Comparison of ENCODE assay signal across 25 cellular contexts in genomic region chr17:72624652-72625051, GRCh38.
DNase-seq lines count a peak whose midpoint lies in the region; ATAC-seq, FAIRE-seq and TF ChIP-seq lines count a peak whose summit lies in the region.
"Had no signal": no experiment of that assay in that cellular context is flagged by ENCODE, and none has a peak within 500 bp of the region (broad histone marks: within the 10 kb centered on the region; RNA-seq: fewer than 3 reads in every experiment).

No MANE protein-coding gene starts in this region.

- FAIRE-seq in A549 (lab: Jason Lieb, UNC) (no peak), H54 (lab: Jason Lieb, UNC) (no peak)
- FAIRE-seq: D721Med, GM18507, GM19239 had no signal

- peak; percentile 23; a peak in 2 of 5 replicates for TF ChIP-seq RAD21 in A549 (conservative IDR thresholded peaks at IDR 0.05 in 1 of 2, IDR thresholded peaks at IDR 0.05 in 1 of 2)

- peaks cover 4% of the 10 kb centered on the region for H3K36me3 Mint-ChIP-seq in chondrocyte (ENCODE audit: low read depth)
- H3K36me3 Mint-ChIP-seq: CD14-positive monocyte had no signal

- POLR2A ChIA-PET in A549 (lab: Yijun Ruan, JAX) = interaction anchor here (0.6 to 1.5 kb wide), 2 partner anchors 32 to 33 kb away, joined by 3 to 6 read pairs; no protein-coding TSS in a partner anchor

- H3K4me1 Mint-ChIP-seq in chondrocyte (ENCODE audit: low read depth) = no peaks in the 10 kb centered on the region
- H3K4me1 Mint-ChIP-seq: B cell, CD14-positive monocyte had no signal

- no peaks in the 10 kb centered on the region for H3K27me3 ChIP-seq in testis

- H3K27ac Mint-ChIP-seq in chondrocyte (ENCODE audit: unreplicated experiment) = no peak overlapping the region
- H3K27ac Mint-ChIP-seq: B cell, CD14-positive monocyte had no signal

- H3K4me2 ChIP-seq in A549 = no peak overlapping the region

- 0 out of 3 replicates have a peak, but pooled peaks cover 3% of the 10 kb centered on the region for H3K4me1 ChIP-seq in A549
- H3K4me1 ChIP-seq in testis = no peaks in the 10 kb centered on the region
- H3K4me1 ChIP-seq: SJCRH30 had no signal

- no peak for DNase-seq in A549 (ENCODE audit: low read depth in 1 of 2, low spot score in 1 of 2)
- peak; percentile 21 for DNase-seq in LHCN-M2 (ENCODE audit: low read depth)
- no peak for DNase-seq in chondrocyte (ENCODE audit: low spot score)
- peak; percentile 47 for DNase-seq in renal cortical epithelial cell (ENCODE audit: low read depth)
- no peak for DNase-seq in NCI-H226
- no peak for DNase-seq in testis
- no peak for DNase-seq in H54 (ENCODE audit: insufficient read length, low spot score)
- DNase-seq: 8988T, DMS53, GDM1, H7, Kasumi-1, NCI-H1092, NCI-H1436 treated with DMSO at 0.1 percent for 48 hours, NCI-H2029, NCI-H2227 treated with DMSO at 0.1 percent for 48 hours, NCI-H510A treated with DMSO at 0.1 percent for 48 hours, NCI-H82, SJCRH30 had no signal

- intact Hi-C loops in testis (cut with DNase I; ENCODE audit: low total_unique reads) = no loop called here

- CTCF ChIA-PET in A549 (lab: Yijun Ruan, JAX) = interaction anchor here (0.6 to 3.6 kb wide), 11 partner anchors 8 to 75 kb away, joined by 3 to 18 read pairs (median 4); no protein-coding TSS in a partner anchor

- H3K27ac ChIP-seq in A549 (peak overlapping the region; percentile 12 to 22; a peak in 3 of 6 replicates), testis (no peak overlapping the region)
- H3K27ac ChIP-seq: SJCRH30 had no signal

- H3K4me3 Mint-ChIP-seq in chondrocyte (ENCODE audit: unreplicated experiment) = no peak overlapping the region
- H3K4me3 Mint-ChIP-seq: B cell had no signal

- TF ChIP-seq CTCF in A549 (IDR thresholded peaks at IDR 0.05) = no peak
- TF ChIP-seq CTCF in chondrocyte (IDR thresholded peaks at IDR 0.05) = peak; percentile 20
- TF ChIP-seq CTCF in testis (IDR thresholded peaks at IDR 0.05) = no peak

- peak in 1 of 2 experiments; percentile 48; a peak in 2 of 6 replicates for ATAC-seq in A549
- ATAC-seq: Panc1 had no signal

- H3K9me3 ChIP-seq in A549 = peaks cover 32% of the 10 kb centered on the region
- no peaks in the 10 kb centered on the region for H3K9me3 ChIP-seq in testis
- H3K9me3 ChIP-seq: SJCRH30 had no signal

- H3K4me3 ChIP-seq in A549 = no peak overlapping the region
- H3K4me3 ChIP-seq in testis = no peak overlapping the region
- H3K4me3 ChIP-seq: SJCRH30 had no signal

- peaks cover 18% of the 10 kb centered on the region for H3K27me3 Mint-ChIP-seq in chondrocyte (ENCODE audit: low read depth)

- TF ChIP-seq POLR2A in A549 (IDR thresholded peaks at IDR 0.05; ENCODE audit: low read length) (no peak), testis (IDR thresholded peaks at IDR 0.05) (no peak), H54 (IDR thresholded peaks at IDR 0.05; ENCODE audit: low read depth, low read length) (no peak)

- no peaks in the 10 kb centered on the region for H3K36me3 ChIP-seq in testis (ENCODE audit: low read depth, missing control alignments)
- H3K36me3 ChIP-seq: SJCRH30 had no signal

- no peak for TF ChIP-seq EP300 in A549 (IDR thresholded peaks at IDR 0.05)

- peaks cover 18% of the 10 kb centered on the region for H3K9me3 Mint-ChIP-seq in chondrocyte (ENCODE audit: low read depth)

TF ChIP-seq in A549, 52 proteins besides CTCF, POLR2A, EP300 and RAD21:
- no peak for TF ChIP-seq HOXB13 (CRISPR knock-in tag; IDR thresholded peaks at IDR 0.05; ENCODE audit: low read depth)
- no peak for TF ChIP-seq EHF (CRISPR knock-in tag; IDR thresholded peaks at IDR 0.05)
- TF ChIP-seq SMC3 (IDR thresholded peaks at IDR 0.05) = 0 out of 3 replicates have a peak, but pooled peaks have one; percentile 21
- TF ChIP-seq FOSB (CRISPR knock-in tag; IDR thresholded peaks at IDR 0.05) = no peak
- no peak for TF ChIP-seq ESRRA (IDR thresholded peaks at IDR 0.05; ENCODE audit: borderline replicate concordance, low read length)
- no peak for TF ChIP-seq HDAC2 (IDR thresholded peaks at IDR 0.05)
- no peak for TF ChIP-seq MAFK (IDR thresholded peaks at IDR 0.05; ENCODE audit: partially characterized antibody)
- no peak for TF ChIP-seq RARB (CRISPR knock-in tag; IDR thresholded peaks at IDR 0.05)

Comparison
In these comparisons a context has a peak if more than half of its experiments do, and no peak if none do; other contexts are left out.
1. DNase-seq: peak in LHCN-M2 (single experiment) and renal cortical epithelial cell (single experiment); none in A549 (0 of 2), chondrocyte (single experiment), NCI-H226 (single experiment), testis (single experiment) and H54 (single experiment).
2. H3K27ac ChIP-seq: peak in A549 (2 of 2); none in testis (0 of 2).